ENCODE assay signal across 20 cellular contexts in the genomic region with DNA sequence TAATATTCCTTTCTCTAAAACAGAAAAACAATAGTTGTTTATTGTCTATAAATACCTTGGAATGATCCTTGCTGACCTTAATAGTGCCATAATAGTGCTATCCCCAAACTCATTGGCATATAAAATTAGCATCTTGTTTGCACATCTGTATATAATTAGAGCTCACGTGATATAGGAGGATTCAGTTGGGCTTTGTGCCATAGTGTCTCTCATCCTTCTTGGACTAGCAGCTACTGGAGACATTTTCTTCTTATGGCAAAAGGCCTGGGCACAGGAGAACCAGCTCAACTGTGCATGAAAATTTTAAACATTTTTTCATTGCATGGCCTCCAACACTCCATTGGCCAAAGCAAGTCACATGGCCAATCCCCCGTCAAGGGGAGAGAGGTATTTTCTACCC.
"Had no signal": no experiment of that assay in that cellular context is flagged by ENCODE, and none has a peak within 500 bp of the region (broad histone marks: within the 10 kb centered on the region; RNA-seq: fewer than 3 reads in every experiment).

No MANE protein-coding gene starts in this region.

- H3K27me3 Mint-ChIP-seq: activated CD4-positive, alpha-beta memory T cell treated with anti-CD3 and anti-CD28 coated beads, Interleukin-2, amount 10 ng/mL, durations not matched to agents 7 days and 5 days; activated CD4-positive, alpha-beta T cell treated with anti-CD3 and anti-CD28 coated beads, Interleukin-2, amount 10 ng/mL, durations not matched to agents 24 days and 14 days; activated naive CD8-positive, alpha-beta T cell treated with anti-CD3 and anti-CD28 coated beads, Interleukin-2, amount 10 ng/mL, durations not matched to agents 7 days and 5 days; naive thymus-derived CD4-positive, alpha-beta T cell; stimulated activated naive CD8-positive, alpha-beta T cell treated with anti-CD3 and anti-CD28 coated beads, Interleukin-15, amount 100 ng/mL, for 72 hours had no signal

- H3K27ac ChIP-seq: colonic mucosa, esophagus muscularis mucosa, neural progenitor cell, skin epidermis, tibial artery had no signal

- H3K36me3 Mint-ChIP-seq: activated naive CD8-positive, alpha-beta T cell treated with anti-CD3 and anti-CD28 coated beads, Interleukin-2, amount 10 ng/mL, durations not matched to agents 7 days and 5 days; immature natural killer cell; neural progenitor cell had no signal

- H3K4me2 ChIP-seq: neural progenitor cell had no signal

- H3K9me3 ChIP-seq: colonic mucosa, right lobe of liver had no signal

- H3K9me3 Mint-ChIP-seq: activated CD4-positive, alpha-beta T cell treated with anti-CD3 and anti-CD28 coated beads, Interleukin-2, amount 10 ng/mL, durations not matched to agents 24 days and 14 days had no signal

- H3K27me3 ChIP-seq: colonic mucosa, esophagus muscularis mucosa, neural progenitor cell, right lobe of liver, tibial artery had no signal

- DNase-seq: activated CD4-positive, alpha-beta memory T cell treated with anti-CD3 and anti-CD28 coated beads, Interleukin-2, amount 10 ng/mL, durations not matched to agents 7 days and 5 days; activated CD4-positive, alpha-beta T cell treated with anti-CD3 and anti-CD28 coated beads, Interleukin-2, amount 10 ng/mL, durations not matched to agents 24 days and 14 days; activated effector memory CD4-positive, alpha-beta T cell treated with Interleukin-2 at 50 U/mL for 16 hours; activated naive CD4-positive, alpha-beta T cell treated with anti-CD3 and anti-CD28 coated beads for 36 hours; activated naive CD8-positive, alpha-beta T cell treated with anti-CD3 and anti-CD28 coated beads, Interleukin-2, amount 10 ng/mL, durations not matched to agents 7 days and 5 days; activated T-cell treated with anti-CD3 and anti-CD28 coated beads, Interleukin-2, amount 50 U/mL, for 72 hours; amniotic stem cell; colonic mucosa; foreskin melanocyte; immature natural killer cell; naive thymus-derived CD4-positive, alpha-beta T cell; posterior cingulate gyrus; right lobe of liver; stimulated activated CD4-positive, alpha-beta T cell treated with anti-CD3 and anti-CD28 coated beads, Interleukin-1b, Interleukin-23, amount 100 ng/mL, for 48 hours; stimulated activated naive CD8-positive, alpha-beta T cell treated with anti-CD3 and anti-CD28 coated beads, Interleukin-15, amount 100 ng/mL, for 72 hours; tibial artery had no signal

- H3K4me3 ChIP-seq: colonic mucosa, esophagus muscularis mucosa, lung, neural progenitor cell, skin epidermis, tibial artery had no signal

- ATAC-seq: activated T-cell treated with anti-CD3 and anti-CD28 coated beads, Interleukin-2, amount 50 U/mL, for 72 hours; naive thymus-derived CD4-positive, alpha-beta T cell; stimulated activated naive CD8-positive, alpha-beta T cell treated with anti-CD3 and anti-CD28 coated beads, Interleukin-15, amount 100 ng/mL, for 72 hours had no signal

- H3K4me1 Mint-ChIP-seq: activated CD4-positive, alpha-beta memory T cell treated with anti-CD3 and anti-CD28 coated beads, Interleukin-2, amount 10 ng/mL, durations not matched to agents 7 days and 5 days; activated CD4-positive, alpha-beta T cell treated with anti-CD3 and anti-CD28 coated beads, Interleukin-2, amount 10 ng/mL, durations not matched to agents 24 days and 14 days; activated naive CD8-positive, alpha-beta T cell treated with anti-CD3 and anti-CD28 coated beads, Interleukin-2, amount 10 ng/mL, durations not matched to agents 7 days and 5 days; immature natural killer cell; naive thymus-derived CD4-positive, alpha-beta T cell; neural progenitor cell; stimulated activated naive CD8-positive, alpha-beta T cell treated with anti-CD3 and anti-CD28 coated beads, Interleukin-15, amount 100 ng/mL, for 72 hours had no signal

- H3K36me3 ChIP-seq: colonic mucosa, esophagus muscularis mucosa, neural progenitor cell, right lobe of liver, tibial artery had no signal

- H3K4me1 ChIP-seq: colonic mucosa, neural progenitor cell, tibial artery had no signal

- H3K27ac Mint-ChIP-seq: activated CD4-positive, alpha-beta memory T cell treated with anti-CD3 and anti-CD28 coated beads, Interleukin-2, amount 10 ng/mL, durations not matched to agents 7 days and 5 days; activated CD4-positive, alpha-beta T cell treated with anti-CD3 and anti-CD28 coated beads, Interleukin-2, amount 10 ng/mL, durations not matched to agents 24 days and 14 days; activated naive CD4-positive, alpha-beta T cell treated with anti-CD3 and anti-CD28 coated beads for 36 hours; activated naive CD8-positive, alpha-beta T cell treated with anti-CD3 and anti-CD28 coated beads, Interleukin-2, amount 10 ng/mL, durations not matched to agents 7 days and 5 days; activated T-cell treated with anti-CD3 and anti-CD28 coated beads, Interleukin-2, amount 50 U/mL, for 72 hours; immature natural killer cell; naive thymus-derived CD4-positive, alpha-beta T cell; neural progenitor cell; stimulated activated naive CD8-positive, alpha-beta T cell treated with anti-CD3 and anti-CD28 coated beads, Interleukin-15, amount 100 ng/mL, for 72 hours had no signal

- H2AFZ ChIP-seq: neural progenitor cell had no signal

- H3K4me3 Mint-ChIP-seq: activated CD4-positive, alpha-beta memory T cell treated with anti-CD3 and anti-CD28 coated beads, Interleukin-2, amount 10 ng/mL, durations not matched to agents 7 days and 5 days; activated CD4-positive, alpha-beta T cell treated with anti-CD3 and anti-CD28 coated beads, Interleukin-2, amount 10 ng/mL, durations not matched to agents 24 days and 14 days; activated naive CD4-positive, alpha-beta T cell treated with anti-CD3 and anti-CD28 coated beads for 36 hours; activated naive CD8-positive, alpha-beta T cell treated with anti-CD3 and anti-CD28 coated beads, Interleukin-2, amount 10 ng/mL, durations not matched to agents 7 days and 5 days; activated T-cell treated with anti-CD3 and anti-CD28 coated beads, Interleukin-2, amount 50 U/mL, for 72 hours; immature natural killer cell; naive thymus-derived CD4-positive, alpha-beta T cell; neural progenitor cell; stimulated activated naive CD8-positive, alpha-beta T cell treated with anti-CD3 and anti-CD28 coated beads, Interleukin-15, amount 100 ng/mL, for 72 hours had no signal
